Comparison of ENCODE assay signal across 9 cellular contexts in genomic region chr2:218367415-218368149, GRCh38. TPM values are rescaled to one million over a fixed set of nuclear protein-coding genes. Genes with fewer than 3 reads are reported as not detected.
DNase-seq lines count a peak whose midpoint lies in the region; ATAC-seq, FAIRE-seq and TF ChIP-seq lines count a peak whose summit lies in the region.
"Had no signal": no experiment of that assay in that cellular context is flagged by ENCODE, and none has a peak within 500 bp of the region (broad histone marks: within the 10 kb centered on the region; RNA-seq: fewer than 3 reads in every experiment).

No MANE protein-coding gene starts in this region.

- DNase-seq in HFF-Myc (ENCODE audit: extremely low read depth, low read depth), result peak; percentile 33
- DNase-seq in NOMO-1 treated with DMSO at 0.1 percent for 48 hours (lab: John Stamatoyannopoulos, UW; ENCODE audit: unreplicated experiment), result peak; percentile 91
- DNase-seq in activated T-cell treated with anti-CD3 and anti-CD28 coated beads for 4 hours, result peak; percentile 25
- DNase-seq in naive B cell, result peak; percentile 75
- DNase-seq in RCC 7860 (ENCODE audit: low spot score), result no peak

- H3K27me3 Mint-ChIP-seq in naive B cell, result no peaks in the 10 kb centered on the region
- no peaks in the 10 kb centered on the region for H3K27me3 Mint-ChIP-seq in stimulated activated memory B cell treated with anti-CD40 and anti-IgM and Interleukin-4, amounts not matched to agents 10 μg/mL and 1 μg/mL and 100 μg/mL, for 72 hours

- H3K4me3 Mint-ChIP-seq in naive B cell, result peak overlapping the region; percentile 83 to 93 (median 88)
- peak overlapping the region; percentile 81 for H3K4me3 Mint-ChIP-seq in stimulated activated memory B cell treated with anti-CD40 and anti-IgM and Interleukin-4, amounts not matched to agents 10 μg/mL and 1 μg/mL and 100 μg/mL, for 72 hours

- peak; percentile 73 for TF ChIP-seq POLR2A in GM10847 (IDR thresholded peaks at IDR 0.05; ENCODE audit: extremely low read depth, insufficient read length)

- peak overlapping the region; percentile 21 to 95 (median 84) for H3K27ac Mint-ChIP-seq in naive B cell
- peak overlapping the region; percentile 81 for H3K27ac Mint-ChIP-seq in stimulated activated memory B cell treated with anti-CD40 and anti-IgM and Interleukin-4, amounts not matched to agents 10 μg/mL and 1 μg/mL and 100 μg/mL, for 72 hours

- H3K4me1 Mint-ChIP-seq in naive B cell, result peaks cover 19 to 46% (median 35%) of the 10 kb centered on the region in 3 donors
- H3K4me1 Mint-ChIP-seq in stimulated activated memory B cell treated with anti-CD40 and anti-IgM and Interleukin-4, amounts not matched to agents 10 μg/mL and 1 μg/mL and 100 μg/mL, for 72 hours, result peaks cover 38% of the 10 kb centered on the region

- ATAC-seq in esophagus mucosa (peak; percentile 90), naive B cell (ENCODE audit: low read depth in 2 of 2) (peak; percentile 71 to 75)
- peak; percentile 94 for ATAC-seq in stimulated activated memory B cell treated with anti-CD40 and anti-IgM and Interleukin-4, amounts not matched to agents 10 μg/mL and 1 μg/mL and 100 μg/mL, for 72 hours

- peaks cover 0 to 5% (median 0%) of the 10 kb centered on the region in 7 donors for H3K9me3 Mint-ChIP-seq in naive B cell
- H3K9me3 Mint-ChIP-seq in stimulated activated memory B cell treated with anti-CD40 and anti-IgM and Interleukin-4, amounts not matched to agents 10 μg/mL and 1 μg/mL and 100 μg/mL, for 72 hours, result no peaks in the 10 kb centered on the region

- TF ChIP-seq CTCF in HFF-Myc (IDR thresholded peaks at IDR 0.05; ENCODE audit: low read depth, low read length, missing control alignments), result no peak

- peak overlapping the region; percentile 46 for H3K4me3 ChIP-seq in HFF-Myc (replicated peaks; ENCODE audit: low read depth, low read length)

- FAIRE-seq in RCC 7860 (lab: Jason Lieb, UNC), result no peak

- H3K36me3 Mint-ChIP-seq in naive B cell, result no peaks in the 10 kb centered on the region
- no peaks in the 10 kb centered on the region for H3K36me3 Mint-ChIP-seq in stimulated activated memory B cell treated with anti-CD40 and anti-IgM and Interleukin-4, amounts not matched to agents 10 μg/mL and 1 μg/mL and 100 μg/mL, for 72 hours

RNA-seq across cellular contexts. Expression of gene CATIP, which starts 10.9 kb away (rescaled TPM):
- not detected for total RNA-seq in esophagus mucosa
- polyA plus RNA-seq in naive B cell (ENCODE audit: low read depth in 6 of 6), result under 1 TPM in 1 of 6 donors, not detected in 5; 0.23 TPM
- total RNA-seq: pulmonary artery endothelial cell had no signal

RNA-seq across cellular contexts. Expression of gene SLC11A1, which starts 14.5 kb away (rescaled TPM):
- 3.5 TPM for total RNA-seq in esophagus mucosa
- 1 to 10 TPM in 4 of 6 donors, under 1 TPM in 2; 0.82 to 2.4 (median 1.1) TPM for polyA plus RNA-seq in naive B cell (ENCODE audit: low read depth in 6 of 6)
- total RNA-seq: pulmonary artery endothelial cell had no signal

RNA-seq across cellular contexts. Expression of gene CTDSP1, which starts 32.1 kb away (rescaled TPM):
- 64.2 TPM for total RNA-seq in esophagus mucosa
- polyA plus RNA-seq in naive B cell (ENCODE audit: low read depth in 6 of 6), result 10 to 100 TPM in 5 of 6 donors, 1 to 10 TPM in 1; 10.0 to 13.8 (median 11.9) TPM

RNA-seq across cellular contexts. Expression of gene VIL1, which starts 51.3 kb away (rescaled TPM):
- not detected for total RNA-seq in esophagus mucosa
- polyA plus RNA-seq in naive B cell (ENCODE audit: low read depth in 6 of 6), result under 1 TPM; 0.06 to 0.43 (median 0.23) TPM
- total RNA-seq: pulmonary artery endothelial cell had no signal
